Comparison of ENCODE assay signal across 23 cellular contexts in genomic region chrX:151828434-151829080, GRCh38.
"Had no signal": no experiment of that assay in that cellular context is flagged by ENCODE, and none has a peak within 500 bp of the region (broad histone marks: within the 10 kb centered on the region; RNA-seq: fewer than 3 reads in every experiment).

No MANE protein-coding gene starts in this region.

- FAIRE-seq: TTC549 had no signal

- H3K27me3 ChIP-seq: hepatocyte, neural progenitor cell, suprapubic skin, transverse colon had no signal

- H3K9me3 ChIP-seq: mucosa of descending colon, prostate gland, suprapubic skin, transverse colon had no signal

- H3K4me1 Mint-ChIP-seq: activated CD4-positive, alpha-beta T cell treated with anti-CD3 and anti-CD28 coated beads for 36 hours; endodermal cell; memory B cell; naive B cell; stimulated activated naive CD8-positive, alpha-beta T cell treated with anti-CD3 and anti-CD28 coated beads, Interleukin-15, amount 100 ng/mL, for 72 hours had no signal

- H3K36me3 Mint-ChIP-seq: activated naive CD4-positive, alpha-beta T cell treated with anti-CD3 and anti-CD28 coated beads, Interleukin-2, amount 50 U/mL, for 72 hours; memory B cell; naive B cell; neural progenitor cell; WTC11 had no signal

- H3K27me3 Mint-ChIP-seq: activated CD4-positive, alpha-beta T cell treated with anti-CD3 and anti-CD28 coated beads for 36 hours; stimulated activated naive CD8-positive, alpha-beta T cell treated with anti-CD3 and anti-CD28 coated beads, Interleukin-15, amount 100 ng/mL, for 72 hours had no signal

- H3K4me3 ChIP-seq: hepatocyte, mucosa of descending colon, neural progenitor cell, prostate gland, skin epidermis, suprapubic skin, transverse colon had no signal

- H3K9me3 Mint-ChIP-seq: activated naive CD4-positive, alpha-beta T cell treated with anti-CD3 and anti-CD28 coated beads, Interleukin-2, amount 50 U/mL, for 72 hours; activated T-helper 1 cell treated with anti-CD3 and anti-CD28 coated beads, Interleukin-12 subunit alpha, Interleukin-12 subunit beta, Interleukin-2, Interleukin-4 antibody, amounts not matched to agents 30 ng/mL and 10 ng/mL and 1 ng/mL, durations not matched to agents 14 hours and 24 hours and 36 hours; memory B cell; neural progenitor cell; stimulated activated naive CD8-positive, alpha-beta T cell treated with anti-CD3 and anti-CD28 coated beads, Interleukin-15, amount 100 ng/mL, for 72 hours; T-helper 2 cell treated with Interferon-gamma antibody and Interleukin-4, amounts not matched to agents 5 μg/mL and 100 μg/mL, for 36 hours; WTC11 had no signal

- H3K4me1 ChIP-seq: neural progenitor cell, prostate gland, transverse colon had no signal

- H3K4me3 Mint-ChIP-seq: activated CD4-positive, alpha-beta T cell treated with anti-CD3 and anti-CD28 coated beads for 36 hours; activated T-helper 1 cell treated with anti-CD3 and anti-CD28 coated beads, Interleukin-12 subunit alpha, Interleukin-12 subunit beta, Interleukin-2, Interleukin-4 antibody, amounts not matched to agents 30 ng/mL and 10 ng/mL and 1 ng/mL, durations not matched to agents 14 hours and 24 hours and 36 hours; endodermal cell; memory B cell; naive B cell; neural progenitor cell; stimulated activated naive CD8-positive, alpha-beta T cell treated with anti-CD3 and anti-CD28 coated beads, Interleukin-15, amount 100 ng/mL, for 72 hours; T-helper 2 cell treated with Interferon-gamma antibody and Interleukin-4, amounts not matched to agents 5 μg/mL and 100 μg/mL, for 36 hours; WTC11 had no signal

- DNase-seq: activated CD4-positive, alpha-beta T cell treated with anti-CD3 and anti-CD28 coated beads for 36 hours; activated CD4-positive, alpha-beta T cell treated with anti-CD3 and anti-CD28 coated beads, Interleukin-2, amount 50 U/mL, for 48 hours; activated gamma-delta T cell treated with Interleukin-2 at 50 U/mL for 16 hours; endodermal cell; erythroblast; left ventricle myocardium superior; mucosa of descending colon; naive B cell; right cardiac atrium; stimulated activated CD4-positive, alpha-beta T cell treated with anti-CD3 and anti-CD28 coated beads, Interleukin-4, amount 100 ng/mL, for 1 hour; stimulated activated naive CD8-positive, alpha-beta T cell treated with anti-CD3 and anti-CD28 coated beads, Interleukin-15, amount 100 ng/mL, for 72 hours; transverse colon had no signal

- H3K27ac ChIP-seq: hepatocyte, neural progenitor cell, prostate gland, skin epidermis, suprapubic skin, transverse colon had no signal

- H3K36me3 ChIP-seq: neural progenitor cell, prostate gland, suprapubic skin, transverse colon had no signal

- H3K27ac Mint-ChIP-seq: activated CD4-positive, alpha-beta T cell treated with anti-CD3 and anti-CD28 coated beads for 36 hours; activated naive CD4-positive, alpha-beta T cell treated with anti-CD3 and anti-CD28 coated beads, Interleukin-2, amount 50 U/mL, for 72 hours; activated T-helper 1 cell treated with anti-CD3 and anti-CD28 coated beads, Interleukin-12 subunit alpha, Interleukin-12 subunit beta, Interleukin-2, Interleukin-4 antibody, amounts not matched to agents 30 ng/mL and 10 ng/mL and 1 ng/mL, durations not matched to agents 14 hours and 24 hours and 36 hours; endodermal cell; memory B cell; naive B cell; neural progenitor cell; stimulated activated naive CD8-positive, alpha-beta T cell treated with anti-CD3 and anti-CD28 coated beads, Interleukin-15, amount 100 ng/mL, for 72 hours; T-helper 2 cell treated with Interferon-gamma antibody and Interleukin-4, amounts not matched to agents 5 μg/mL and 100 μg/mL, for 36 hours; WTC11 had no signal

- ATAC-seq: activated CD4-positive, alpha-beta T cell treated with anti-CD3 and anti-CD28 coated beads for 36 hours; activated naive CD4-positive, alpha-beta T cell treated with anti-CD3 and anti-CD28 coated beads, Interleukin-2, amount 50 U/mL, for 72 hours; left ventricle myocardium superior; mucosa of descending colon; right cardiac atrium; stimulated activated naive CD8-positive, alpha-beta T cell treated with anti-CD3 and anti-CD28 coated beads, Interleukin-15, amount 100 ng/mL, for 72 hours; WTC11 had no signal
